9 cellular contexts compared by ENCODE assay signal in genomic region chr4:112765317-112765989, GRCh38.
DNase-seq lines count a peak whose midpoint lies in the region; ATAC-seq, FAIRE-seq and TF ChIP-seq lines count a peak whose summit lies in the region.
"Had no signal": no experiment of that assay in that cellular context is flagged by ENCODE, and none has a peak within 500 bp of the region (broad histone marks: within the 10 kb centered on the region; RNA-seq: fewer than 3 reads in every experiment).

No MANE protein-coding gene starts in this region.

- H3K4me3 ChIP-seq in BE2C (ENCODE audit: low read depth, low read length) = no peak overlapping the region
- H3K4me3 ChIP-seq in HL-60 (replicated peaks; ENCODE audit: insufficient read depth, low read length) = no peak overlapping the region
- H3K4me3 ChIP-seq in transverse colon = no peak overlapping the region
- no peak overlapping the region for H3K4me3 ChIP-seq in small intestine (ENCODE audit: low read depth in 1 of 2, low read length in 2 of 2)
- H3K4me3 ChIP-seq: lung had no signal

- no peak for TF ChIP-seq EP300 in transverse colon (IDR thresholded peaks at IDR 0.05; ENCODE audit: low read depth)

- H3K27me3 ChIP-seq in BE2C (no peaks in the 10 kb centered on the region), HL-60 (ENCODE audit: insufficient read depth, poor library complexity, severe bottlenecking) (no peaks in the 10 kb centered on the region), transverse colon (no peaks in the 10 kb centered on the region), small intestine (ENCODE audit: control insufficient read depth in 2 of 2, insufficient read depth in 2 of 2, low read length in 2 of 2) (no peaks in the 10 kb centered on the region)

- no peak for TF ChIP-seq POLR2A in transverse colon (IDR thresholded peaks at IDR 0.05)

- in situ Hi-C loops in transverse colon (cut with MboI; ENCODE audit: low pct_ligation_motif_present in 1 of 4, low pct_unique_long_range_greater_than_20kb in 1 of 4, low sequenced_read_pairs in 3 of 4) = loop anchor here in 1 of 4 donors (10.0 kb wide), 1 partner anchor 131 kb away; the partner anchor contains the start of genes LARP7 and ZGRF1

- H3K4me1 ChIP-seq in BE2C (no peaks in the 10 kb centered on the region; the same call in 1 of the 2 replicates), transverse colon (peaks cover 0 to 4% (median 0%) of the 10 kb centered on the region in 4 donors), small intestine (ENCODE audit: control insufficient read depth in 2 of 2, insufficient read depth in 1 of 2, low read depth in 1 of 2, low read length in 1 of 2) (no peaks in the 10 kb centered on the region)

- peak; percentile 81 for ATAC-seq in GM18858 (IDR thresholded peaks at IDR 0.05; ENCODE audit: unreplicated experiment)
- peak; percentile 77 for ATAC-seq in SK-N-SH treated with all-trans-retinoic acid at 6 μM for 48 hours

- FAIRE-seq in small intestine (lab: Jason Lieb, UNC) = no peak

- H3K36me3 ChIP-seq in BE2C = no peaks in the 10 kb centered on the region
- no peaks in the 10 kb centered on the region for H3K36me3 ChIP-seq in transverse colon
- H3K36me3 ChIP-seq in small intestine (ENCODE audit: control insufficient read depth in 2 of 2, insufficient read depth in 2 of 2, low read length in 2 of 2) = no peaks in the 10 kb centered on the region

- H3K27ac ChIP-seq in HL-60 (replicated peaks) = no peak overlapping the region
- no peak overlapping the region for H3K27ac ChIP-seq in transverse colon
- no peak overlapping the region for H3K27ac ChIP-seq in small intestine (ENCODE audit: low read depth in 1 of 2, low read length in 1 of 2)

- TF ChIP-seq CTCF in BE2C (IDR thresholded peaks at IDR 0.05; ENCODE audit: low read depth, low read length) (peak; percentile 69), HL-60 (IDR thresholded peaks at IDR 0.05; ENCODE audit: insufficient read depth, low read length) (no peak), transverse colon (IDR thresholded peaks at IDR 0.05) (peak in 3 of 5 experiments; percentile 15 to 31 (median 24))

- intact Hi-C loops in transverse colon (cut with DNase I; ENCODE audit: low total_unique reads) = no loop called here

- H3K9me3 ChIP-seq in BE2C = no peaks in the 10 kb centered on the region
- no peaks in the 10 kb centered on the region for H3K9me3 ChIP-seq in transverse colon
- H3K9me3 ChIP-seq in small intestine (ENCODE audit: control insufficient read depth, low read depth) = no peaks in the 10 kb centered on the region

- DNase-seq in BE2C (peak; percentile 27), HL-60 (ENCODE audit: low read depth in 1 of 2, low spot score in 1 of 2) (peak; percentile 5 to 22), globus pallidus (ENCODE audit: low spot score) (peak; percentile 8), transverse colon (no peak), small intestine (no peak), NCI-H2081 treated with DMSO at 0.1 percent for 48 hours (lab: John Stamatoyannopoulos, UW) (no peak)

- 19 to 36% methylated on average over 4 to 5 of the region's 5 CpGs for WGBS in transverse colon (ENCODE audit: low coverage in 1 of 2), 2 donors
- WGBS in small intestine, 3 donors = 13 to 23% (median 22%) methylated on average over 5 of the region's 5 CpGs

TF ChIP-seq in SK-N-SH treated with all-trans-retinoic acid at 6 μM for 48 hours, 23 proteins besides CTCF, POLR2A, EP300 and RAD21:
- TF ChIP-seq ZFP3 (CRISPR knock-in tag; IDR thresholded peaks at IDR 0.05) (no peak), CSRNP3 (CRISPR knock-in tag; IDR thresholded peaks at IDR 0.05) (no peak), RARB (CRISPR knock-in tag; IDR thresholded peaks at IDR 0.05) (no peak), PPARA (CRISPR knock-in tag; IDR thresholded peaks at IDR 0.05; ENCODE audit: borderline replicate concordance) (no peak), ZNF565 (CRISPR knock-in tag; conservative IDR thresholded peaks at IDR 0.05; ENCODE audit: low read depth) (no peak), GLIS3 (CRISPR knock-in tag; IDR thresholded peaks at IDR 0.05) (no peak), ZNF8 (CRISPR knock-in tag; IDR thresholded peaks at IDR 0.05) (no peak), ISL1 (CRISPR knock-in tag; IDR thresholded peaks at IDR 0.05) (no peak), OSR1 (CRISPR knock-in tag; IDR thresholded peaks at IDR 0.05) (no peak), ZNF70 (CRISPR knock-in tag; IDR thresholded peaks at IDR 0.05) (no peak), SNAI2 (CRISPR knock-in tag; IDR thresholded peaks at IDR 0.05) (no peak), ARNTL (CRISPR knock-in tag; IDR thresholded peaks at IDR 0.05; ENCODE audit: borderline replicate concordance, low read depth) (no peak)

Comparison
In these comparisons a context has a peak if more than half of its experiments do, and no peak if none do; other contexts are left out.
1. DNase-seq: peak in BE2C (single experiment), HL-60 (2 of 2) and globus pallidus (single experiment); none in transverse colon (single experiment), small intestine (single experiment) and NCI-H2081 treated with DMSO at 0.1 percent for 48 hours (single experiment).